8 cellular contexts compared by ENCODE assay signal in the genomic region with DNA sequence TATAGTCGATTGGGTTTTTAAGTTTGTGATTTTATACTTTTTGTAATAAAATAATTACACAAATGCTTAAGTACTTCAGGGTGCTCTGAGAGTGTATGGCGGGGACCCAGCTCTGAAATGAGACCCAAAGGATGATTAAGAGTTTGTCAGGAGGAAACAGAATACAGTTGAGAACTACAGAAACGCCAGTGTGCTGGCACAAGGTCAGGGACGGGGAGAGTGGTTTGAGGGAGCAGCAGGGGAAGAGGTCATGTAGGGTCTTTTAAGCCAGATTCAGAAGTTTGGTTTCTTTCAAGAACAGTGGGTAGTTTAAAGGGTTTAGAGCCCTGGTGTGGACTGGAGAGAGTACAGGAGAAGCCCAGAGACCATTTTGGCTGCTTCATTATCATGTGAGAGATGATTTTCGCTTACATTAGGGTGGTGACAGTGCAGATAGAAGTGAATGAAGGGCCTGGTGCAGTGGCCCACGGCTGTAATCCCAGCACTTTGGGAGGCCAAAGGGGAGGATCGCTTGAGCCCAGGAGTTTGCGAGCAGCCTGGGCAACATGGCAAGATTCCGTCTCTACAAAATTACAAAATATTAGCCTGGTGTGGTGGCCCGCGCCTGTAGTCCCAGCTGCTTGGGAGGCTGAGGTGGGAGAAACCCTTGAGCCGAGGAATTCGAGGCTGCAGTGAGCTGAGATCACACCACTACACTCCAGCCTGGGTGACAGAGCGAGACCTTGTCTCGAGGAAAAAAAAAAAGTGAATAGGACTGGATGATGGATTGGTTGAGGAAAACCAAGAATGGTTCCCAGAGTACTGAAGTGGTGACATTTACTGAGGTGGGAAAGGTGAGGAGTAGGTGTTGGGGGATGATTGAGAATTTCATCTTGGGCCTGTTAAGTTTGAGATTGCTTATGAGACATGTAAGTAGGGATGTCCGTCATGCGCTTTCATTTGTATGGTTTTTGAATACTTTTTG. TPM values are rescaled to one million over a fixed set of nuclear protein-coding genes. Genes with fewer than 3 reads are reported as not detected.
A peak's percentile ranks its signal among the peaks of the same experiment; 100 is the strongest.
DNase-seq lines count a peak whose midpoint lies in the region; ATAC-seq and TF ChIP-seq lines count a peak whose summit lies in the region.

No MANE protein-coding gene starts in this region.

- no peaks in the 10 kb centered on the region for H3K27me3 ChIP-seq in adrenal gland

- no peak for ATAC-seq in HG02798 (IDR thresholded peaks at IDR 0.05; ENCODE audit: poor library complexity, unreplicated experiment)

- TF ChIP-seq CTCF in adrenal gland (IDR thresholded peaks at IDR 0.05) = no peak

- 44 to 50% (median 46%) methylated on average over 16 to 17 of the region's 17 CpGs for WGBS in adrenal gland, 4 donors

- peak; percentile 24 for DNase-seq in ACHN
- DNase-seq in HT1080 (ENCODE audit: low read depth) = peak; percentile 36
- peak; percentile 51 to 71 (median 58) for DNase-seq in adrenal gland
- peak; percentile 15 for DNase-seq in kidney glomerular epithelial cell (lab: John Stamatoyannopoulos, UW)
- peak; percentile 51 for DNase-seq in stromal cell of bone marrow (ENCODE audit: low read depth)
- DNase-seq in DMS153 treated with DMSO at 0.1 percent for 48 hours (lab: John Stamatoyannopoulos, UW; ENCODE audit: unreplicated experiment) = no peak
- no peak for DNase-seq in COR-L47 (lab: John Stamatoyannopoulos, UW)

- H3K36me3 ChIP-seq in adrenal gland (replicated peaks in 1 of 2) = no peaks in the 10 kb centered on the region

- H3K4me3 ChIP-seq in adrenal gland = peak overlapping the region; percentile 46 to 96 (median 76)

- TF ChIP-seq POLR2A in adrenal gland (IDR thresholded peaks at IDR 0.05) = peak in 1 of 2 donors; percentile 45

- H3K4me1 ChIP-seq in adrenal gland (replicated peaks in 1 of 2) = peaks cover 41 to 72% of the 10 kb centered on the region in 2 donors

- no peaks in the 10 kb centered on the region for H3K9me3 ChIP-seq in adrenal gland (replicated peaks in 1 of 3)

- in situ Hi-C loops in ACHN (cut with HindIII; ENCODE audit: low pct_ligation_motif_present, low pct_unique_long_range_greater_than_20kb, low sequenced_read_pairs) = no loop called here

- intact Hi-C loops in adrenal gland (cut with DNase I) = loop anchor here (5.0 kb wide), 2 partner anchors 87 to 92 kb away; no protein-coding TSS in a partner anchor

- peak overlapping the region; percentile 96 to 100 (median 99) for H3K27ac ChIP-seq in adrenal gland

RNA-seq across cellular contexts. Expression of a gene that starts 1.4 kb away (rescaled TPM):
- total RNA-seq in HT1080 (2014; rRNA removed; shearing (Covaris generic)) = 188 and 191 TPM in 2 replicates
- polyA plus RNA-seq in HT1080 (2015; cell fraction: cytosol; rRNA removed) = 144 and 161 TPM in 2 replicates
- polyA plus RNA-seq in HT1080 (2015; cell fraction: nucleus; rRNA removed) = 100 and 114 TPM in 2 replicates
- total RNA-seq in adrenal gland = 100 to 1,000 TPM in 2 of 8 donors, 10 to 100 TPM in 6; 41.9 to 178 (median 72.3) TPM
- 100 to 1,000 TPM in 1 of 3 donors, 10 to 100 TPM in 2; 25.4 to 171 (median 27.8) TPM for polyA plus RNA-seq in adrenal gland

RNA-seq across cellular contexts. Expression of a gene that starts 30.7 kb away (rescaled TPM):
- 469 and 486 TPM in 2 replicates for total RNA-seq in HT1080 (2014; rRNA removed; shearing (Covaris generic))
- polyA plus RNA-seq in HT1080 (2015; cell fraction: cytosol; rRNA removed) = 367 and 451 TPM in 2 replicates
- polyA plus RNA-seq in HT1080 (2015; cell fraction: nucleus; rRNA removed) = 765 and 882 TPM in 2 replicates
- total RNA-seq in adrenal gland = 100 to 1,000 TPM; 376 to 735 (median 501) TPM
- 1,000 to 10,000 TPM in 1 of 3 donors, 100 to 1,000 TPM in 1, 10 to 100 TPM in 1; 92.3 to 1,206 (median 155) TPM for polyA plus RNA-seq in adrenal gland

Comparison
In these comparisons a context has a peak if more than half of its experiments do, and no peak if none do; other contexts are left out.
1. DNase-seq: peak in ACHN (single experiment), HT1080 (single experiment), adrenal gland (7 of 7), kidney glomerular epithelial cell (single experiment) and stromal cell of bone marrow (single experiment); none in DMS153 treated with DMSO at 0.1 percent for 48 hours (single experiment) and COR-L47 (single experiment).